In the genomic region with DNA sequence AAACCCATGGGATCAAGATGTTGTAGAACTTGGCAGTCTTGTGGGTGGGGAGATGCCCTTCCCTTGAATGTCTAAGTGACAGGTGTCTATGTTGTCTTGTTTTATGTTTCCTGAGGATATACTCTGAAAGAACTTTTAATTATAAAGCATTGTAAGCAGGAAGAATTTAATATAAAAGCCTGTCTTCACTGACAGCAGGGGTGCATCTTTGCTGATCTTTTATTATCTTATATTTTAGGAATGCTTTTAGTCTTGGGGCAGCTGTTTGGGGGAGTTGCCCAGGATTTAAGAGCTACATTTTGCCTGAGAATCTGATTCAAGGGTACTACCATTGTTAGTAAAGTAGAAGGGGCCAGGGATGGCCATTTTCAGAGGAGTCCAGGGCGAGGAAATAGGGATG, we compare ENCODE assay signal across 1 cellular context.
TF ChIP-seq lines count a peak whose summit lies in the region.

No MANE protein-coding gene starts in this region.

TF ChIP-seq in HCT116, 20 proteins besides CTCF, POLR2A, EP300 and RAD21 (continued from another document):
- TF ChIP-seq, protein P1, sequence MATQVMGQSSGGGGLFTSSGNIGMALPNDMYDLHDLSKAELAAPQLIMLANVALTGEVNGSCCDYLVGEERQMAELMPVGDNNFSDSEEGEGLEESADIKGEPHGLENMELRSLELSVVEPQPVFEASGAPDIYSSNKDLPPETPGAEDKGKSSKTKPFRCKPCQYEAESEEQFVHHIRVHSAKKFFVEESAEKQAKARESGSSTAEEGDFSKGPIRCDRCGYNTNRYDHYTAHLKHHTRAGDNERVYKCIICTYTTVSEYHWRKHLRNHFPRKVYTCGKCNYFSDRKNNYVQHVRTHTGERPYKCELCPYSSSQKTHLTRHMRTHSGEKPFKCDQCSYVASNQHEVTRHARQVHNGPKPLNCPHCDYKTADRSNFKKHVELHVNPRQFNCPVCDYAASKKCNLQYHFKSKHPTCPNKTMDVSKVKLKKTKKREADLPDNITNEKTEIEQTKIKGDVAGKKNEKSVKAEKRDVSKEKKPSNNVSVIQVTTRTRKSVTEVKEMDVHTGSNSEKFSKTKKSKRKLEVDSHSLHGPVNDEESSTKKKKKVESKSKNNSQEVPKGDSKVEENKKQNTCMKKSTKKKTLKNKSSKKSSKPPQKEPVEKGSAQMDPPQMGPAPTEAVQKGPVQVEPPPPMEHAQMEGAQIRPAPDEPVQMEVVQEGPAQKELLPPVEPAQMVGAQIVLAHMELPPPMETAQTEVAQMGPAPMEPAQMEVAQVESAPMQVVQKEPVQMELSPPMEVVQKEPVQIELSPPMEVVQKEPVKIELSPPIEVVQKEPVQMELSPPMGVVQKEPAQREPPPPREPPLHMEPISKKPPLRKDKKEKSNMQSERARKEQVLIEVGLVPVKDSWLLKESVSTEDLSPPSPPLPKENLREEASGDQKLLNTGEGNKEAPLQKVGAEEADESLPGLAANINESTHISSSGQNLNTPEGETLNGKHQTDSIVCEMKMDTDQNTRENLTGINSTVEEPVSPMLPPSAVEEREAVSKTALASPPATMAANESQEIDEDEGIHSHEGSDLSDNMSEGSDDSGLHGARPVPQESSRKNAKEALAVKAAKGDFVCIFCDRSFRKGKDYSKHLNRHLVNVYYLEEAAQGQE (IDR thresholded peaks at IDR 0.05; ENCODE audit: low read depth), result no peak
- TF ChIP-seq YY1 (IDR thresholded peaks at IDR 0.05; ENCODE audit: extremely low read depth, insufficient replicate concordance, low read depth, low read length) (no peak), SIN3A (IDR thresholded peaks at IDR 0.05; ENCODE audit: low read depth) (no peak), ZNF274 (IDR thresholded peaks at IDR 0.05; ENCODE audit: low read depth, low read length) (no peak), JUND (IDR thresholded peaks at IDR 0.05) (no peak)
